ENCODE assay signal across 2 cellular contexts in the genomic region with DNA sequence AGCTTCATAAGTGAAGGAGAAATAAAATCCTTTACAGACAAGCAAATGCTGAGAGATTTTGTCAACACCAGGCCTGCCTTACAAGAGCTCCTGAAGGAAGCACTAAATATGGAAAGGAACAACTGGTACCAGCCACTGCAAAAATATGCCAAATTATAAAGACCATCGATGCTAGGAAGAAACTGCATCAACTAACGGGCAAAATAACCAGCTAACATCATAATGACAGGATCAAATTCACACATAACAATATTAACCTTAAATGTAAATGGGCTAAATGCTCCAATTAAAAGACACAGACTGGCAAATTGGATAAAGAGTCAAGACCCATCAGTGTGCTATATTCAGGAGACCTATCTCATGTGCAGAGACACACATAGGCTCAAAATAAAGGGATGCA. TPM values are rescaled to one million over a fixed set of nuclear protein-coding genes. Genes with fewer than 3 reads are reported as not detected.
"Had no signal": no experiment of that assay in that cellular context is flagged by ENCODE, and none has a peak within 500 bp of the region (broad histone marks: within the 10 kb centered on the region; RNA-seq: fewer than 3 reads in every experiment).

No MANE protein-coding gene starts in this region.

RNA-seq across cellular contexts. Expression of a gene that starts 21.3 kb away (rescaled TPM):
- total RNA-seq: lung microvascular endothelial cell had no signal
- polyA plus RNA-seq: immature natural killer cell had no signal
